ENCODE assay signal across 1 cellular context in genomic region chr10:63415635-63416244, GRCh38.
TF ChIP-seq lines count a peak whose summit lies in the region.

No MANE protein-coding gene starts in this region.

TF ChIP-seq in IMR-90, 13 proteins besides CTCF, POLR2A, EP300 and RAD21:
- TF ChIP-seq RFX5 (IDR thresholded peaks at IDR 0.05; ENCODE audit: low read depth, low read length) (no peak), USF2 (IDR thresholded peaks at IDR 0.05; ENCODE audit: low read depth, low read length) (no peak), CHD1 (IDR thresholded peaks at IDR 0.05; ENCODE audit: low read depth, low read length) (no peak), SMC3 (IDR thresholded peaks at IDR 0.05; ENCODE audit: low read depth, low read length) (no peak), FOS (IDR thresholded peaks at IDR 0.05; ENCODE audit: low read depth, low read length) (no peak), BHLHE40 (IDR thresholded peaks at IDR 0.05; ENCODE audit: low read depth, low read length) (no peak), ELK1 (IDR thresholded peaks at IDR 0.05; ENCODE audit: borderline replicate concordance, low read depth, low read length) (no peak), CEBPB (IDR thresholded peaks at IDR 0.05; ENCODE audit: low read depth, low read length) (no peak), MAFK (IDR thresholded peaks at IDR 0.05; ENCODE audit: low read depth, low read length) (no peak)
